ENCODE assay signal across 24 cellular contexts in genomic region chr22:50371101-50371648, GRCh38.
"Had no signal": no experiment of that assay in that cellular context is flagged by ENCODE, and none has a peak within 500 bp of the region (broad histone marks: within the 10 kb centered on the region; RNA-seq: fewer than 3 reads in every experiment).

No MANE protein-coding gene starts in this region.

- H3K9ac ChIP-seq: neural progenitor cell, parathyroid adenoma had no signal

- H2AFZ ChIP-seq: neural progenitor cell, parathyroid adenoma had no signal

- H3K27me3 ChIP-seq: neural progenitor cell, ovary, stomach, tibial artery, transverse colon, upper lobe of right lung, uterus had no signal

- ATAC-seq: naive thymus-derived CD4-positive, alpha-beta T cell; natural killer cell; psoas muscle; right cardiac atrium; sciatic nerve; stimulated activated effector memory CD8-positive, alpha-beta T cell treated with anti-CD3 and anti-CD28 coated beads, Interleukin-12 subunit alpha, Interleukin-12 subunit beta, amount 100 ng/mL, for 72 hours; stimulated activated naive B cell treated with anti-CD40 and anti-IgM and Interleukin-4, amounts not matched to agents 10 μg/mL and 1 μg/mL and 100 μg/mL, for 72 hours; upper lobe of right lung had no signal

- H3K27ac ChIP-seq: neural progenitor cell, ovary, parathyroid adenoma, psoas muscle, skin epidermis, stomach, thoracic aorta, tibial artery, transverse colon, upper lobe of right lung, uterus had no signal

- H3K4me2 ChIP-seq: neural progenitor cell, smooth muscle cell had no signal

- H3K9me3 ChIP-seq: ovary, psoas muscle, stomach, thoracic aorta, tibial artery, transverse colon, upper lobe of right lung, uterus had no signal

- H3K4me1 ChIP-seq: neural progenitor cell, parathyroid adenoma, psoas muscle, upper lobe of right lung had no signal

- H3K4me3 ChIP-seq: neural progenitor cell, ovary, psoas muscle, skin epidermis, smooth muscle cell, stomach, thoracic aorta, tibial artery, transverse colon, upper lobe of right lung, uterus had no signal

- H3K36me3 ChIP-seq: ovary, uterus had no signal

- DNase-seq: naive thymus-derived CD4-positive, alpha-beta T cell; natural killer cell; occipital lobe; ovary; psoas muscle; right cardiac atrium; stimulated activated CD4-positive, alpha-beta T cell treated with anti-CD3 and anti-CD28 coated beads, Interleukin-15, amount 100 ng/mL, for 24 hours; stimulated activated CD4-positive, alpha-beta T cell treated with anti-CD3 and anti-CD28 coated beads, Interleukin-2, amount 100 ng/mL, for 24 hours; stimulated activated CD4-positive, alpha-beta T cell treated with anti-CD3 and anti-CD28 coated beads, Interleukin-2, amount 100 ng/mL, for 48 hours; stimulated activated CD4-positive, alpha-beta T cell treated with anti-CD3 and anti-CD28 coated beads, Interleukin-4, amount 100 ng/mL, for 24 hours; stimulated activated naive B cell treated with anti-CD40 and anti-IgM and Interleukin-4, amounts not matched to agents 10 μg/mL and 1 μg/mL and 100 μg/mL, for 72 hours; stimulated activated naive CD4-positive, alpha-beta T cell treated with Interleukin-2 at 50 U/mL for 16 hours; stomach; tibial artery; transverse colon; upper lobe of right lung; uterus had no signal
